ENCODE assay signal across 8 cellular contexts in the genomic region with DNA sequence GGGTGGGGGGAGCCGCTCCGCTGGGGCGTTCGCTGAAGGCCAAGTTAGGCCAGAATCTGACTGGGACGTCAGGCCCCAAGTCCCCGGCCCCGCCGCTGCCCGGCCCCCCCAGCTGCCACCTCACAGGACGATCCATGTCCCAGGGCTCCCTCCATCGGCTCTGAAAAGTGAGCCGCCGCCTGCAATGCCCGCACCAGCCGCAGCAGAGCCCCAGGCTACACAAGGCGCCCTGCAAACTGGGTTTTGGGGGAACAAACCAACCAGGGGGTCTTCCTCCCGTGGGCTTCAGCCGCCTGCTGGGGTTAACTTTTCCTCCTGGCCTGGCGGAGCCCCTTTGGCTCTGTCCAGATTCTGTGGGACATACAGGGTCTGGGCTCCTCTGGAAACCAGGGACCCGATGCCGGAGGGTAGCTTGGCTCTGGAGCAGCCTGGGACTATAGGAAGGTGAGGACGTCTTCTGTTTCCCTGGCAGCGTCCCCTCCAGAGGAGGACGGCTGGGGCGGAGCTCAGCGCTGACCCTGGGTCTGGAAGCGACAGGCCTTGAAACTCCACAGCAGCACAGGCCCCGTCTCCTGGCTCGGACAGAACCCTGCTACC. TPM values are rescaled to one million over a fixed set of nuclear protein-coding genes. Genes with fewer than 3 reads are reported as not detected.
DNase-seq lines count a peak whose midpoint lies in the region; ATAC-seq lines count a peak whose summit lies in the region.

No MANE protein-coding gene starts in this region.

- peak; percentile 49 for DNase-seq in activated T-cell treated with anti-CD3 and anti-CD28 coated beads, Interleukin-2, amount 50 U/mL, for 1 hour
- DNase-seq in activated T-cell treated with anti-CD3 and anti-CD28 coated beads for 4 hours (no peak), RPMI7951 (ENCODE audit: low read depth) (peak; percentile 58), A172 (ENCODE audit: low spot score) (no peak)
- DNase-seq in central memory CD4-positive, alpha-beta T cell = peak; percentile 22
- DNase-seq in stimulated activated naive CD8-positive, alpha-beta T cell treated with anti-CD3 and anti-CD28 coated beads, Interleukin-15, Interleukin-2, amounts not matched to agents 100 U/mL and 50 U/mL, for 24 hours = peak; percentile 49

- H3K27ac ChIP-seq in layer of hippocampus (ENCODE audit: low read depth, low read length) = peak overlapping the region; percentile 46

- no peaks in the 10 kb centered on the region for H3K27me3 ChIP-seq in layer of hippocampus (ENCODE audit: control insufficient read depth, insufficient read depth, low read length)

- no peak for ATAC-seq in stimulated activated naive CD8-positive, alpha-beta T cell treated with anti-CD3 and anti-CD28 coated beads, Interleukin-15, Interleukin-2, amounts not matched to agents 100 U/mL and 50 U/mL, for 24 hours
- no peak for ATAC-seq in GM19452 (IDR thresholded peaks at IDR 0.05; ENCODE audit: unreplicated experiment)

RNA-seq across cellular contexts. Expression of a gene that starts 0.8 kb away (rescaled TPM):
- total RNA-seq in RPMI7951 (2014; rRNA removed; shearing (Covaris generic)) = 72.3 and 76.0 TPM in 2 replicates
- 161 and 179 TPM in 2 replicates for total RNA-seq in A172 (2014; rRNA removed; shearing (Covaris generic))

RNA-seq across cellular contexts. Expression of a gene that starts 3.9 kb away (rescaled TPM):
- 8.9 and 10.1 TPM in 2 replicates for total RNA-seq in RPMI7951 (2014; rRNA removed; shearing (Covaris generic))
- total RNA-seq in A172 (2014; rRNA removed; shearing (Covaris generic)) = 8.1 and 12.5 TPM in 2 replicates

RNA-seq across cellular contexts. Expression of a gene that starts 16.1 kb away (rescaled TPM):
- 20.2 and 25.8 TPM in 2 replicates for total RNA-seq in RPMI7951 (2014; rRNA removed; shearing (Covaris generic))
- total RNA-seq in A172 (2014; rRNA removed; shearing (Covaris generic)) = 46.6 and 58.5 TPM in 2 replicates

RNA-seq across cellular contexts. Expression of a gene that starts 27.5 kb away (rescaled TPM):
- total RNA-seq in RPMI7951 (2014; rRNA removed; shearing (Covaris generic)) = 119 and 138 TPM in 2 replicates
- total RNA-seq in A172 (2014; rRNA removed; shearing (Covaris generic)) = 234 and 252 TPM in 2 replicates

RNA-seq across cellular contexts. Expression of a gene that starts 27.6 kb away (rescaled TPM):
- total RNA-seq in RPMI7951 (2014; rRNA removed; shearing (Covaris generic)) = 6.5 and 10.1 TPM in 2 replicates
- total RNA-seq in A172 (2014; rRNA removed; shearing (Covaris generic)) = 22.0 and 27.4 TPM in 2 replicates

Comparison
In these comparisons a context has a peak if more than half of its experiments do, and no peak if none do; other contexts are left out.
1. DNase-seq: peak in activated T-cell treated with anti-CD3 and anti-CD28 coated beads, Interleukin-2, amount 50 U/mL, for 1 hour (single experiment), RPMI7951 (single experiment), central memory CD4-positive, alpha-beta T cell (single experiment) and stimulated activated naive CD8-positive, alpha-beta T cell treated with anti-CD3 and anti-CD28 coated beads, Interleukin-15, Interleukin-2, amounts not matched to agents 100 U/mL and 50 U/mL, for 24 hours (single experiment); none in activated T-cell treated with anti-CD3 and anti-CD28 coated beads for 4 hours (single experiment) and A172 (single experiment).